26 cellular contexts compared by ENCODE assay signal in genomic region chr17:40473573-40474365, GRCh38. TPM values are rescaled to one million over a fixed set of nuclear protein-coding genes. Genes with fewer than 3 reads are reported as not detected.
DNase-seq lines count a peak whose midpoint lies in the region; ATAC-seq and TF ChIP-seq lines count a peak whose summit lies in the region.
"Had no signal": no experiment of that assay in that cellular context is flagged by ENCODE, and none has a peak within 500 bp of the region (broad histone marks: within the 10 kb centered on the region; RNA-seq: fewer than 3 reads in every experiment).

No MANE protein-coding gene starts in this region.

- no peak overlapping the region for H3K9ac ChIP-seq in neural progenitor cell

- H3K27me3 Mint-ChIP-seq in activated naive CD4-positive, alpha-beta T cell treated with anti-CD3 and anti-CD28 coated beads, Interleukin-2, amount 10 ng/mL, durations not matched to agents 7 days and 5 days, result peaks cover 41% of the 10 kb centered on the region
- H3K27me3 Mint-ChIP-seq in neural progenitor cell (ENCODE audit: insufficient read depth, low read depth), result peaks cover 19% of the 10 kb centered on the region
- H3K27me3 Mint-ChIP-seq: B cell had no signal

- peaks cover 4% of the 10 kb centered on the region for H3K36me3 Mint-ChIP-seq in activated naive CD4-positive, alpha-beta T cell treated with anti-CD3 and anti-CD28 coated beads, Interleukin-2, amount 10 ng/mL, durations not matched to agents 7 days and 5 days
- peaks cover 0 to 19% of the 10 kb centered on the region in 2 donors for H3K36me3 Mint-ChIP-seq in activated naive CD4-positive, alpha-beta T cell treated with anti-CD3 and anti-CD28 coated beads, Interleukin-2, amount 50 U/mL, for 72 hours
- no peaks in the 10 kb centered on the region for H3K36me3 Mint-ChIP-seq in neural progenitor cell
- H3K36me3 Mint-ChIP-seq: stimulated activated naive B cell treated with anti-CD40 and anti-IgM and Interleukin-4, amounts not matched to agents 10 μg/mL and 1 μg/mL and 100 μg/mL, for 72 hours had no signal

- H3K4me1 ChIP-seq in esophagus squamous epithelium (peaks cover 6 to 64% (median 24%) of the 10 kb centered on the region in 3 donors), neural progenitor cell (peaks cover 4% of the 10 kb centered on the region), esophagus muscularis mucosa (peaks cover 6 to 65% (median 56%) of the 10 kb centered on the region in 4 donors)
- H3K4me1 ChIP-seq: body of pancreas, psoas muscle had no signal

- TF ChIP-seq POLR2A in esophagus squamous epithelium (IDR thresholded peaks at IDR 0.05) (no peak), esophagus muscularis mucosa (IDR thresholded peaks at IDR 0.05; ENCODE audit: low read depth) (no peak)

- CTCF ChIA-PET in activated naive CD4-positive, alpha-beta T cell treated with anti-CD3 and anti-CD28 coated beads, Interleukin-2, amount 10 ng/mL, durations not matched to agents 7 days and 5 days (lab: Charles Lee), result interaction anchor here (4.5 kb wide), 1 partner anchor 59 kb away, joined by 75 read pairs; no protein-coding TSS in a partner anchor

- H3K9me3 ChIP-seq in esophagus squamous epithelium (no peaks in the 10 kb centered on the region), neural progenitor cell (ENCODE audit: low read depth) (no peaks in the 10 kb centered on the region), esophagus muscularis mucosa (no peaks in the 10 kb centered on the region)
- H3K9me3 ChIP-seq: body of pancreas, heart left ventricle, mucosa of descending colon, neutrophil, psoas muscle, thoracic aorta had no signal

- TF ChIP-seq CTCF in esophagus squamous epithelium (IDR thresholded peaks at IDR 0.05) (no peak), neural progenitor cell (IDR thresholded peaks at IDR 0.05) (no peak), esophagus muscularis mucosa (IDR thresholded peaks at IDR 0.05) (no peak)

- no peak for DNase-seq in activated naive CD4-positive, alpha-beta T cell treated with anti-CD3 and anti-CD28 coated beads, Interleukin-2, amount 10 ng/mL, durations not matched to agents 7 days and 5 days
- DNase-seq in activated naive CD4-positive, alpha-beta T cell treated with anti-CD3 and anti-CD28 coated beads, Interleukin-2, amount 50 U/mL, for 72 hours (ENCODE audit: low spot score in 2 of 2), result no peak
- no peak for DNase-seq in esophagus squamous epithelium (lab: John Stamatoyannopoulos, UW)
- DNase-seq in neural progenitor cell (ENCODE audit: low spot score), result no peak
- DNase-seq in esophagus muscularis mucosa (ENCODE audit: extremely low spot score), result no peak
- DNase-seq in dermis blood vessel endothelial cell, result no peak
- DNase-seq: activated CD4-positive, alpha-beta T cell treated with anti-CD3 and anti-CD28 coated beads for 1 hour; activated naive CD8-positive, alpha-beta T cell treated with anti-CD3 and anti-CD28 coated beads, Interleukin-2, amount 10 ng/mL, durations not matched to agents 7 days and 5 days; activated T-cell treated with anti-CD3 and anti-CD28 coated beads, Interleukin-2, amount 50 U/mL, for 72 hours; body of pancreas; DMS79; effector memory CD8-positive, alpha-beta T cell; Kasumi-1; NCI-H1048; NCI-H187 treated with DMSO at 0.1 percent for 48 hours; NCI-H226; psoas muscle; stimulated activated naive B cell treated with anti-CD40 and anti-IgM and Interleukin-4, amounts not matched to agents 10 μg/mL and 1 μg/mL and 100 μg/mL, for 72 hours had no signal

- no peaks in the 10 kb centered on the region for H3K9me3 Mint-ChIP-seq in activated naive CD4-positive, alpha-beta T cell treated with anti-CD3 and anti-CD28 coated beads, Interleukin-2, amount 10 ng/mL, durations not matched to agents 7 days and 5 days
- H3K9me3 Mint-ChIP-seq in activated naive CD4-positive, alpha-beta T cell treated with anti-CD3 and anti-CD28 coated beads, Interleukin-2, amount 50 U/mL, for 72 hours, result peaks cover 0 to 1% of the 10 kb centered on the region in 2 donors
- H3K9me3 Mint-ChIP-seq in neural progenitor cell, result peaks cover 13% of the 10 kb centered on the region
- H3K9me3 Mint-ChIP-seq: activated naive CD8-positive, alpha-beta T cell treated with anti-CD3 and anti-CD28 coated beads, Interleukin-2, amount 10 ng/mL, durations not matched to agents 7 days and 5 days; activated T-cell treated with anti-CD3 and anti-CD28 coated beads, Interleukin-2, amount 50 U/mL, for 72 hours; effector memory CD8-positive, alpha-beta T cell; stimulated activated naive B cell treated with anti-CD40 and anti-IgM and Interleukin-4, amounts not matched to agents 10 μg/mL and 1 μg/mL and 100 μg/mL, for 72 hours had no signal

- H3K27me3 ChIP-seq in esophagus squamous epithelium (no peaks in the 10 kb centered on the region), neural progenitor cell (no peaks in the 10 kb centered on the region), esophagus muscularis mucosa (no peaks in the 10 kb centered on the region)
- H3K27me3 ChIP-seq: body of pancreas, heart left ventricle had no signal

- no peaks in the 10 kb centered on the region for H3K79me2 ChIP-seq in neural progenitor cell (ENCODE audit: low read depth)

- peaks cover 0 to 23% (median 0%) of the 10 kb centered on the region in 3 donors for H3K36me3 ChIP-seq in esophagus squamous epithelium
- H3K36me3 ChIP-seq in neural progenitor cell, result no peaks in the 10 kb centered on the region
- no peaks in the 10 kb centered on the region for H3K36me3 ChIP-seq in esophagus muscularis mucosa
- H3K36me3 ChIP-seq: heart left ventricle, neutrophil, thoracic aorta had no signal

- H2AFZ ChIP-seq in neural progenitor cell (replicated peaks), result no peak overlapping the region

- 36 to 60% methylated on average over 11 to 13 of the region's 16 CpGs for WGBS in esophagus squamous epithelium, 2 donors
- WGBS in esophagus muscularis mucosa, result 88% methylated on average over 16 of the region's 16 CpGs

- peaks cover 42% of the 10 kb centered on the region for H3K4me1 Mint-ChIP-seq in activated naive CD4-positive, alpha-beta T cell treated with anti-CD3 and anti-CD28 coated beads, Interleukin-2, amount 10 ng/mL, durations not matched to agents 7 days and 5 days
- peaks cover 23% of the 10 kb centered on the region for H3K4me1 Mint-ChIP-seq in neural progenitor cell

- intact Hi-C loops in esophagus squamous epithelium (cut with DNase I), result no loop called here
- intact Hi-C loops in esophagus muscularis mucosa (cut with DNase I), result loop anchor here (1.0 kb wide), 1 partner anchor 32 kb away; no protein-coding TSS in a partner anchor

- H4K20me1 ChIP-seq in neural progenitor cell (ENCODE audit: low read depth), result no peaks in the 10 kb centered on the region

- H3K27ac Mint-ChIP-seq in activated naive CD4-positive, alpha-beta T cell treated with anti-CD3 and anti-CD28 coated beads, Interleukin-2, amount 10 ng/mL, durations not matched to agents 7 days and 5 days, result peak overlapping the region; percentile 54
- no peak overlapping the region for H3K27ac Mint-ChIP-seq in activated naive CD4-positive, alpha-beta T cell treated with anti-CD3 and anti-CD28 coated beads, Interleukin-2, amount 50 U/mL, for 72 hours
- H3K27ac Mint-ChIP-seq in neural progenitor cell, result no peak overlapping the region
- H3K27ac Mint-ChIP-seq: activated naive CD8-positive, alpha-beta T cell treated with anti-CD3 and anti-CD28 coated beads, Interleukin-2, amount 10 ng/mL, durations not matched to agents 7 days and 5 days; activated T-cell treated with anti-CD3 and anti-CD28 coated beads, Interleukin-2, amount 50 U/mL, for 72 hours; B cell; stimulated activated naive B cell treated with anti-CD40 and anti-IgM and Interleukin-4, amounts not matched to agents 10 μg/mL and 1 μg/mL and 100 μg/mL, for 72 hours had no signal

- no peak for TF ChIP-seq EP300 in esophagus muscularis mucosa (IDR thresholded peaks at IDR 0.05)

- ATAC-seq in activated naive CD4-positive, alpha-beta T cell treated with anti-CD3 and anti-CD28 coated beads, Interleukin-2, amount 50 U/mL, for 72 hours, result no peak
- ATAC-seq in HG02623 (IDR thresholded peaks at IDR 0.05; ENCODE audit: unreplicated experiment) (no peak), GM21360 (IDR thresholded peaks at IDR 0.05; ENCODE audit: unreplicated experiment) (no peak)
- ATAC-seq: activated T-cell treated with anti-CD3 and anti-CD28 coated beads, Interleukin-2, amount 50 U/mL, for 72 hours; body of pancreas; effector memory CD8-positive, alpha-beta T cell; heart left ventricle; mucosa of descending colon; psoas muscle; stimulated activated naive B cell treated with anti-CD40 and anti-IgM and Interleukin-4, amounts not matched to agents 10 μg/mL and 1 μg/mL and 100 μg/mL, for 72 hours had no signal

- H3K27ac ChIP-seq in esophagus squamous epithelium, result peak overlapping the region in 3 of 4 donors; percentile 7 to 24 (median 7)
- no peak overlapping the region for H3K27ac ChIP-seq in neural progenitor cell
- peak overlapping the region in 2 of 4 donors; percentile 19 to 84 for H3K27ac ChIP-seq in esophagus muscularis mucosa (replicated peaks in 1 of 4)
- H3K27ac ChIP-seq: body of pancreas, neutrophil, psoas muscle, skin epidermis, thoracic aorta had no signal

- H3F3A ChIP-seq in neural progenitor cell (ENCODE audit: low read depth), result no peaks in the 10 kb centered on the region

- no peak overlapping the region for H3K4me2 ChIP-seq in neural progenitor cell

- no peak overlapping the region for H3K4me3 Mint-ChIP-seq in activated naive CD4-positive, alpha-beta T cell treated with anti-CD3 and anti-CD28 coated beads, Interleukin-2, amount 10 ng/mL, durations not matched to agents 7 days and 5 days
- peak overlapping the region; percentile 29 for H3K4me3 Mint-ChIP-seq in neural progenitor cell
- H3K4me3 Mint-ChIP-seq: activated naive CD8-positive, alpha-beta T cell treated with anti-CD3 and anti-CD28 coated beads, Interleukin-2, amount 10 ng/mL, durations not matched to agents 7 days and 5 days; activated T-cell treated with anti-CD3 and anti-CD28 coated beads, Interleukin-2, amount 50 U/mL, for 72 hours; B cell; effector memory CD8-positive, alpha-beta T cell; stimulated activated naive B cell treated with anti-CD40 and anti-IgM and Interleukin-4, amounts not matched to agents 10 μg/mL and 1 μg/mL and 100 μg/mL, for 72 hours had no signal

- no peak overlapping the region for H3K4me3 ChIP-seq in esophagus squamous epithelium
- no peak overlapping the region for H3K4me3 ChIP-seq in neural progenitor cell
- no peak overlapping the region for H3K4me3 ChIP-seq in esophagus muscularis mucosa
- H3K4me3 ChIP-seq: body of pancreas, heart left ventricle, mucosa of descending colon, psoas muscle, skin epidermis, thoracic aorta had no signal

RNA-seq across cellular contexts. Expression of gene TNS4, which starts 27.7 kb away (rescaled TPM):
- total RNA-seq in activated naive CD4-positive, alpha-beta T cell treated with anti-CD3 and anti-CD28 coated beads, Interleukin-2, amount 50 U/mL, for 72 hours, result 10 to 100 TPM in 1 of 2 donors, 1 to 10 TPM in 1; 1.7 to 11.6 TPM
- 100 to 1,000 TPM in 1 of 4 donors, 10 to 100 TPM in 3; 34.6 to 104 (median 71.1) TPM for total RNA-seq in esophagus squamous epithelium
- not detected in 2 replicates for total RNA-seq in neural progenitor cell (ENCODE audit: low replicate concordance)
- not detected for total RNA-seq in esophagus muscularis mucosa
- not detected in 2 replicates for total RNA-seq in dermis blood vessel endothelial cell
- total RNA-seq: B cell, body of pancreas had no signal

RNA-seq across cellular contexts. Expression of gene IGFBP4, which starts 30.5 kb away (rescaled TPM):
- 10 to 100 TPM in 1 of 2 donors, 1 to 10 TPM in 1; 8.4 to 85.1 TPM for total RNA-seq in activated naive CD4-positive, alpha-beta T cell treated with anti-CD3 and anti-CD28 coated beads, Interleukin-2, amount 50 U/mL, for 72 hours
- total RNA-seq in esophagus squamous epithelium (100 to 1,000 TPM in 1 of 4 donors, 10 to 100 TPM in 3; 27.1 to 154 (median 73.0) TPM), neural progenitor cell (ENCODE audit: low replicate concordance) (14.4 and 20.3 TPM in 2 replicates), esophagus muscularis mucosa (100 to 1,000 TPM; 258 to 444 (median 268) TPM), dermis blood vessel endothelial cell (375 and 706 TPM in 2 replicates)

RNA-seq across cellular contexts. Expression of gene TOP2A, which starts 56.1 kb away (rescaled TPM):
- 100 to 1,000 TPM; 283 to 508 TPM for total RNA-seq in activated naive CD4-positive, alpha-beta T cell treated with anti-CD3 and anti-CD28 coated beads, Interleukin-2, amount 50 U/mL, for 72 hours
- total RNA-seq in esophagus squamous epithelium (10 to 100 TPM; 24.9 to 87.1 (median 50.6) TPM), neural progenitor cell (ENCODE audit: low replicate concordance) (566 and 968 TPM in 2 replicates), esophagus muscularis mucosa (1 to 10 TPM in 1 of 4 donors, under 1 TPM in 3; under 0.01 to 1.4 (median 0.30) TPM), dermis blood vessel endothelial cell (39.3 and 152 TPM in 2 replicates)

Comparison
In these comparisons a context has a peak if more than half of its experiments do, and no peak if none do; other contexts are left out.
1. RNA of gene TOP2A, which starts 56.1 kb away (total RNA-seq): 566 to 968 TPM in neural progenitor cell, 283 to 508 TPM in activated naive CD4-positive, alpha-beta T cell treated with anti-CD3 and anti-CD28 coated beads, Interleukin-2, amount 50 U/mL, for 72 hours, 24.9 to 87.1 TPM in esophagus squamous epithelium and 39.3 to 152 TPM in dermis blood vessel endothelial cell; under 0.01 to 1.4 TPM in esophagus muscularis mucosa; every median in the first group is over 10 times any median in the second.